ENCODE assay signal across 1 cellular context in genomic region chr6:150599199-150600002, GRCh38.
A peak's percentile ranks its signal among the peaks of the same experiment; 100 is the strongest.
TF ChIP-seq lines count a peak whose summit lies in the region.

PLEKHG1 (plus strand) TSS chr6:150599885; CDS start chr6:150733682, 133,797 bp downstream.

TF ChIP-seq in HepG2, 621 proteins besides CTCF, POLR2A, EP300 and RAD21 (continued from another document):
- TF ChIP-seq THAP9 (CRISPR knock-in tag; IDR thresholded peaks at IDR 0.05; ENCODE audit: borderline replicate concordance) = no peak
- no peak for TF ChIP-seq ZC3H4 (CRISPR knock-in tag; IDR thresholded peaks at IDR 0.05; ENCODE audit: borderline replicate concordance)
- no peak for TF ChIP-seq ZNF740 (CRISPR knock-in tag; IDR thresholded peaks at IDR 0.05)
- TF ChIP-seq ZNF317 (CRISPR knock-in tag; IDR thresholded peaks at IDR 0.05) = no peak
- no peak for TF ChIP-seq GLMP (CRISPR knock-in tag; IDR thresholded peaks at IDR 0.05; ENCODE audit: borderline replicate concordance)
- TF ChIP-seq RAD51 (IDR thresholded peaks at IDR 0.05; ENCODE audit: borderline replicate concordance) = no peak
- TF ChIP-seq ZNF3 (CRISPR knock-in tag; IDR thresholded peaks at IDR 0.05) = no peak
- TF ChIP-seq UBTF (CRISPR knock-in tag; IDR thresholded peaks at IDR 0.05) = peak; percentile 78; the same call in 1 of the 2 replicates
- TF ChIP-seq GABPB1 (CRISPR knock-in tag; IDR thresholded peaks at IDR 0.05) = peak; percentile 40; the same call in 1 of the 2 replicates
